ENCODE assay signal across 2 cellular contexts in the genomic region with DNA sequence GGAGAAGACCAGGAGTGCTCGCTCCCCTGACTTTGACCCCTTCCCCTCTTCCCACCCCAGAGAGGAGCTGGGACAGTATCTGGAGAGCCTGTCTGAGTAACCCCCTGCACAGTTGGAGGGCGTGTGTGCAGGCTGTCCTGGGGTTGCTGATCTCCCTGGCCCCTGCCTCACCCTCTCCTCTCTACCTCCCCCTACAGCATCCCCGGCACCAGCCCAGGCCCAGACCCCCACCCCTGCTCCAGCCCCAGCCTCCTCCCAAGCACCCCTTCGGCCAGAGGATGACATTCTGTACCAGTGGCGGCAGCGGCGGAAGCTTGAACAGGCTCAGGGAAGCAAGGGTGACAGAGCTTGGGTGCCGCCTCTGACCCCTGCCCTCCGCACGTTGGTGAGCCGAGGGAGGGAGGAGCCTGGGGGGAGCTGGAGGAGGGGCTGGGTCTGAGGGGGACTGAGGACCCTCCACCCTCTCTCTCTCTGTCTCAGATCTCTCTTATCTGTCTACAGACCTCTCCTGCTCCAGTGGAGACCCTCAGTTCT.
A peak's percentile ranks its signal among the peaks of the same experiment; 100 is the strongest.
TF ChIP-seq lines count a peak whose summit lies in the region.

No MANE protein-coding gene starts in this region.

TF ChIP-seq in HepG2, 621 proteins besides CTCF, POLR2A, EP300 and RAD21:
- TF ChIP-seq ESRRA (CRISPR knock-in tag; IDR thresholded peaks at IDR 0.05; ENCODE audit: low read depth) = no peak
- TF ChIP-seq, protein P1, sequence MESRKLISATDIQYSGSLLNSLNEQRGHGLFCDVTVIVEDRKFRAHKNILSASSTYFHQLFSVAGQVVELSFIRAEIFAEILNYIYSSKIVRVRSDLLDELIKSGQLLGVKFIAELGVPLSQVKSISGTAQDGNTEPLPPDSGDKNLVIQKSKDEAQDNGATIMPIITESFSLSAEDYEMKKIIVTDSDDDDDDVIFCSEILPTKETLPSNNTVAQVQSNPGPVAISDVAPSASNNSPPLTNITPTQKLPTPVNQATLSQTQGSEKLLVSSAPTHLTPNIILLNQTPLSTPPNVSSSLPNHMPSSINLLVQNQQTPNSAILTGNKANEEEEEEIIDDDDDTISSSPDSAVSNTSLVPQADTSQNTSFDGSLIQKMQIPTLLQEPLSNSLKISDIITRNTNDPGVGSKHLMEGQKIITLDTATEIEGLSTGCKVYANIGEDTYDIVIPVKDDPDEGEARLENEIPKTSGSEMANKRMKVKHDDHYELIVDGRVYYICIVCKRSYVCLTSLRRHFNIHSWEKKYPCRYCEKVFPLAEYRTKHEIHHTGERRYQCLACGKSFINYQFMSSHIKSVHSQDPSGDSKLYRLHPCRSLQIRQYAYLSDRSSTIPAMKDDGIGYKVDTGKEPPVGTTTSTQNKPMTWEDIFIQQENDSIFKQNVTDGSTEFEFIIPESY (CRISPR knock-in tag; IDR thresholded peaks at IDR 0.05) = peak; percentile 63; the same call in 1 of the 2 replicates

TF ChIP-seq in GM23338, 12 proteins besides CTCF, POLR2A, EP300 and RAD21:
- TF ChIP-seq, protein P2, sequence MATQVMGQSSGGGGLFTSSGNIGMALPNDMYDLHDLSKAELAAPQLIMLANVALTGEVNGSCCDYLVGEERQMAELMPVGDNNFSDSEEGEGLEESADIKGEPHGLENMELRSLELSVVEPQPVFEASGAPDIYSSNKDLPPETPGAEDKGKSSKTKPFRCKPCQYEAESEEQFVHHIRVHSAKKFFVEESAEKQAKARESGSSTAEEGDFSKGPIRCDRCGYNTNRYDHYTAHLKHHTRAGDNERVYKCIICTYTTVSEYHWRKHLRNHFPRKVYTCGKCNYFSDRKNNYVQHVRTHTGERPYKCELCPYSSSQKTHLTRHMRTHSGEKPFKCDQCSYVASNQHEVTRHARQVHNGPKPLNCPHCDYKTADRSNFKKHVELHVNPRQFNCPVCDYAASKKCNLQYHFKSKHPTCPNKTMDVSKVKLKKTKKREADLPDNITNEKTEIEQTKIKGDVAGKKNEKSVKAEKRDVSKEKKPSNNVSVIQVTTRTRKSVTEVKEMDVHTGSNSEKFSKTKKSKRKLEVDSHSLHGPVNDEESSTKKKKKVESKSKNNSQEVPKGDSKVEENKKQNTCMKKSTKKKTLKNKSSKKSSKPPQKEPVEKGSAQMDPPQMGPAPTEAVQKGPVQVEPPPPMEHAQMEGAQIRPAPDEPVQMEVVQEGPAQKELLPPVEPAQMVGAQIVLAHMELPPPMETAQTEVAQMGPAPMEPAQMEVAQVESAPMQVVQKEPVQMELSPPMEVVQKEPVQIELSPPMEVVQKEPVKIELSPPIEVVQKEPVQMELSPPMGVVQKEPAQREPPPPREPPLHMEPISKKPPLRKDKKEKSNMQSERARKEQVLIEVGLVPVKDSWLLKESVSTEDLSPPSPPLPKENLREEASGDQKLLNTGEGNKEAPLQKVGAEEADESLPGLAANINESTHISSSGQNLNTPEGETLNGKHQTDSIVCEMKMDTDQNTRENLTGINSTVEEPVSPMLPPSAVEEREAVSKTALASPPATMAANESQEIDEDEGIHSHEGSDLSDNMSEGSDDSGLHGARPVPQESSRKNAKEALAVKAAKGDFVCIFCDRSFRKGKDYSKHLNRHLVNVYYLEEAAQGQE (IDR thresholded peaks at IDR 0.05; ENCODE audit: unreplicated experiment) = no peak
- TF ChIP-seq STAT1 (IDR thresholded peaks at IDR 0.05; ENCODE audit: unreplicated experiment) (no peak), NANOG (IDR thresholded peaks at IDR 0.05; ENCODE audit: borderline replicate concordance) (no peak), EZH2 (IDR thresholded peaks at IDR 0.05; ENCODE audit: low read depth, unreplicated experiment) (no peak), CREB1 (CRISPR knock-in tag; IDR thresholded peaks at IDR 0.05; ENCODE audit: low read depth) (no peak), ZNF114 (CRISPR knock-in tag; IDR thresholded peaks at IDR 0.05) (no peak), ZNF331 (CRISPR knock-in tag; IDR thresholded peaks at IDR 0.05; ENCODE audit: low read depth) (no peak), POLR2AphosphoS5 (IDR thresholded peaks at IDR 0.05; ENCODE audit: low read depth) (no peak), EZH2phosphoT487 (IDR thresholded peaks at IDR 0.05; ENCODE audit: unreplicated experiment) (no peak)
- TF ChIP-seq, protein P3, sequence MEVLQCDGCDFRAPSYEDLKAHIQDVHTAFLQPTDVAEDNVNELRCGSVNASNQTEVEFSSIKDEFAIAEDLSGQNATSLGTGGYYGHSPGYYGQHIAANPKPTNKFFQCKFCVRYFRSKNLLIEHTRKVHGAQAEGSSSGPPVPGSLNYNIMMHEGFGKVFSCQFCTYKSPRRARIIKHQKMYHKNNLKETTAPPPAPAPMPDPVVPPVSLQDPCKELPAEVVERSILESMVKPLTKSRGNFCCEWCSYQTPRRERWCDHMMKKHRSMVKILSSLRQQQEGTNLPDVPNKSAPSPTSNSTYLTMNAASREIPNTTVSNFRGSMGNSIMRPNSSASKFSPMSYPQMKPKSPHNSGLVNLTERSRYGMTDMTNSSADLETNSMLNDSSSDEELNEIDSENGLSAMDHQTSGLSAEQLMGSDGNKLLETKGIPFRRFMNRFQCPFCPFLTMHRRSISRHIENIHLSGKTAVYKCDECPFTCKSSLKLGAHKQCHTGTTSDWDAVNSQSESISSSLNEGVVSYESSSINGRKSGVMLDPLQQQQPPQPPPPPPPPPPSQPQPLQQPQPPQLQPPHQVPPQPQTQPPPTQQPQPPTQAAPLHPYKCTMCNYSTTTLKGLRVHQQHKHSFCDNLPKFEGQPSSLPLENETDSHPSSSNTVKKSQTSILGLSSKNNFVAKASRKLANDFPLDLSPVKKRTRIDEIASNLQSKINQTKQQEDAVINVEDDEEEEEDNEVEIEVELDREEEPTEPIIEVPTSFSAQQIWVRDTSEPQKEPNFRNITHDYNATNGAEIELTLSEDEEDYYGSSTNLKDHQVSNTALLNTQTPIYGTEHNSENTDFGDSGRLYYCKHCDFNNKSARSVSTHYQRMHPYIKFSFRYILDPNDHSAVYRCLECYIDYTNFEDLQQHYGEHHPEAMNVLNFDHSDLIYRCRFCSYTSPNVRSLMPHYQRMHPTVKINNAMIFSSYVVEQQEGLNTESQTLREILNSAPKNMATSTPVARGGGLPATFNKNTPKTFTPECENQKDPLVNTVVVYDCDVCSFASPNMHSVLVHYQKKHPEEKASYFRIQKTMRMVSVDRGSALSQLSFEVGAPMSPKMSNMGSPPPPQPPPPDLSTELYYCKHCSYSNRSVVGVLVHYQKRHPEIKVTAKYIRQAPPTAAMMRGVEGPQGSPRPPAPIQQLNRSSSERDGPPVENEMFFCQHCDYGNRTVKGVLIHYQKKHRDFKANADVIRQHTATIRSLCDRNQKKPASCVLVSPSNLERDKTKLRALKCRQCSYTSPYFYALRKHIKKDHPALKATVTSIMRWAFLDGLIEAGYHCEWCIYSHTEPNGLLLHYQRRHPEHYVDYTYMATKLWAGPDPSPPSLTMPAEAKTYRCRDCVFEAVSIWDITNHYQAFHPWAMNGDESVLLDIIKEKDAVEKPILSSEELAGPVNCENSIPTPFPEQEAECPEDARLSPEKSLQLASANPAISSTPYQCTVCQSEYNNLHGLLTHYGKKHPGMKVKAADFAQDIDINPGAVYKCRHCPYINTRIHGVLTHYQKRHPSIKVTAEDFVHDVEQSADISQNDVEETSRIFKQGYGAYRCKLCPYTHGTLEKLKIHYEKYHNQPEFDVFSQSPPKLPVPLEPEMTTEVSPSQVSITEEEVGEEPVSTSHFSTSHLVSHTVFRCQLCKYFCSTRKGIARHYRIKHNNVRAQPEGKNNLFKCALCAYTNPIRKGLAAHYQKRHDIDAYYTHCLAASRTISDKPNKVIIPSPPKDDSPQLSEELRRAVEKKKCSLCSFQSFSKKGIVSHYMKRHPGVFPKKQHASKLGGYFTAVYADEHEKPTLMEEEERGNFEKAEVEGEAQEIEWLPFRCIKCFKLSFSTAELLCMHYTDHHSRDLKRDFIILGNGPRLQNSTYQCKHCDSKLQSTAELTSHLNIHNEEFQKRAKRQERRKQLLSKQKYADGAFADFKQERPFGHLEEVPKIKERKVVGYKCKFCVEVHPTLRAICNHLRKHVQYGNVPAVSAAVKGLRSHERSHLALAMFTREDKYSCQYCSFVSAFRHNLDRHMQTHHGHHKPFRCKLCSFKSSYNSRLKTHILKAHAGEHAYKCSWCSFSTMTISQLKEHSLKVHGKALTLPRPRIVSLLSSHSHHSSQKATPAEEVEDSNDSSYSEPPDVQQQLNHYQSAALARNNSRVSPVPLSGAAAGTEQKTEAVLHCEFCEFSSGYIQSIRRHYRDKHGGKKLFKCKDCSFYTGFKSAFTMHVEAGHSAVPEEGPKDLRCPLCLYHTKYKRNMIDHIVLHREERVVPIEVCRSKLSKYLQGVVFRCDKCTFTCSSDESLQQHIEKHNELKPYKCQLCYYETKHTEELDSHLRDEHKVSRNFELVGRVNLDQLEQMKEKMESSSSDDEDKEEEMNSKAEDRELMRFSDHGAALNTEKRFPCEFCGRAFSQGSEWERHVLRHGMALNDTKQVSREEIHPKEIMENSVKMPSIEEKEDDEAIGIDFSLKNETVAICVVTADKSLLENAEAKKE (CRISPR knock-in tag; IDR thresholded peaks at IDR 0.05) = no peak
- TF ChIP-seq, protein P4, sequence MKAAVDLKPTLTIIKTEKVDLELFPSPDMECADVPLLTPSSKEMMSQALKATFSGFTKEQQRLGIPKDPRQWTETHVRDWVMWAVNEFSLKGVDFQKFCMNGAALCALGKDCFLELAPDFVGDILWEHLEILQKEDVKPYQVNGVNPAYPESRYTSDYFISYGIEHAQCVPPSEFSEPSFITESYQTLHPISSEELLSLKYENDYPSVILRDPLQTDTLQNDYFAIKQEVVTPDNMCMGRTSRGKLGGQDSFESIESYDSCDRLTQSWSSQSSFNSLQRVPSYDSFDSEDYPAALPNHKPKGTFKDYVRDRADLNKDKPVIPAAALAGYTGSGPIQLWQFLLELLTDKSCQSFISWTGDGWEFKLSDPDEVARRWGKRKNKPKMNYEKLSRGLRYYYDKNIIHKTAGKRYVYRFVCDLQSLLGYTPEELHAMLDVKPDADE (IDR thresholded peaks at IDR 0.05) = no peak
